11 cellular contexts compared by ENCODE assay signal in genomic region chr22:20207277-20208025, GRCh38. TPM values are rescaled to one million over a fixed set of nuclear protein-coding genes. Genes with fewer than 3 reads are reported as not detected.
DNase-seq lines count a peak whose midpoint lies in the region; ATAC-seq and TF ChIP-seq lines count a peak whose summit lies in the region.
"Had no signal": no experiment of that assay in that cellular context is flagged by ENCODE, and none has a peak within 500 bp of the region (broad histone marks: within the 10 kb centered on the region; RNA-seq: fewer than 3 reads in every experiment).

No MANE protein-coding gene starts in this region.

- no peak overlapping the region for H2BK5ac ChIP-seq in mesendoderm (ENCODE audit: low read length)

- H3K79me1 ChIP-seq in mesendoderm (ENCODE audit: low read length), result no peaks in the 10 kb centered on the region

- 77% methylated on average over 11 of the region's 11 CpGs for WGBS in hepatocyte (ENCODE audit: low lambda C conversion rate, missing lambda C conversion rate)
- WGBS in transverse colon (ENCODE audit: low coverage in 1 of 2), 2 donors, result 75% methylated on average over 9 of the region's 11 CpGs; no CpG with 5 or more reads in 1 of the 2 donors
- WGBS in tibial nerve, 2 donors, result 67 to 73% methylated on average over 10 of the region's 11 CpGs
- no CpG with 5 or more reads among the region's 11 CpGs for WGBS in mesendoderm (ENCODE audit: extremely low coverage, insufficient coverage, low lambda C conversion rate)

- H3K4me3 ChIP-seq in hepatocyte, result no peak overlapping the region
- H3K4me3 ChIP-seq in transverse colon, result peak overlapping the region in 3 of 4 donors; percentile 47 to 72 (median 55)
- H3K4me3 ChIP-seq in tibial nerve, result peak overlapping the region in 2 of 4 donors; percentile 40 to 59
- H3K4me3 ChIP-seq in mesendoderm (ENCODE audit: low read length), result no peak overlapping the region

- ATAC-seq in activated CD8-positive, alpha-beta T cell treated with anti-CD3 and anti-CD28 coated beads, Interleukin-2, amount 10 ng/mL, durations not matched to agents 7 days and 5 days, result no peak

- H3K79me2 ChIP-seq in hepatocyte, result no peaks in the 10 kb centered on the region
- H3K79me2 ChIP-seq in mesendoderm (ENCODE audit: control insufficient read depth, insufficient read depth, low read length), result no peaks in the 10 kb centered on the region

- H2AFZ ChIP-seq in hepatocyte, result no peak overlapping the region

- no peak overlapping the region for H3K9ac ChIP-seq in mesendoderm (ENCODE audit: low read length)

- no peak overlapping the region for H3K56ac ChIP-seq in mesendoderm (ENCODE audit: low read length)

- H3K9me3 Mint-ChIP-seq in activated naive CD4-positive, alpha-beta T cell treated with anti-CD3 and anti-CD28 coated beads, Interleukin-2, amount 50 U/mL, for 24 hours, result no peaks in the 10 kb centered on the region
- H3K9me3 Mint-ChIP-seq in activated CD8-positive, alpha-beta T cell treated with anti-CD3 and anti-CD28 coated beads, Interleukin-2, amount 10 ng/mL, durations not matched to agents 7 days and 5 days (ENCODE audit: insufficient read depth), result no peaks in the 10 kb centered on the region

- H3K36me3 Mint-ChIP-seq in activated naive CD4-positive, alpha-beta T cell treated with anti-CD3 and anti-CD28 coated beads, Interleukin-2, amount 50 U/mL, for 24 hours, result no peaks in the 10 kb centered on the region
- no peaks in the 10 kb centered on the region for H3K36me3 Mint-ChIP-seq in activated CD8-positive, alpha-beta T cell treated with anti-CD3 and anti-CD28 coated beads, Interleukin-2, amount 10 ng/mL, durations not matched to agents 7 days and 5 days (ENCODE audit: low read depth)

- peak overlapping the region; percentile 83 for H3K27ac ChIP-seq in hepatocyte
- peak overlapping the region in 3 of 4 donors; percentile 79 to 84 (median 81) for H3K27ac ChIP-seq in transverse colon
- peak overlapping the region in 2 of 4 donors; percentile 81 to 82 for H3K27ac ChIP-seq in tibial nerve
- no peak overlapping the region for H3K27ac ChIP-seq in mesendoderm (ENCODE audit: low read depth, low read length)
- H3K27ac ChIP-seq: neutrophil had no signal

- CTCF ChIA-PET in activated CD8-positive, alpha-beta T cell treated with anti-CD3 and anti-CD28 coated beads, Interleukin-2, amount 10 ng/mL, durations not matched to agents 7 days and 5 days (lab: Charles Lee), result interaction anchor here (1.6 to 3.0 kb wide), 2 partner anchors 31 to 50 kb away, joined by 5 to 16 read pairs; no protein-coding TSS in a partner anchor

- H3K4me1 ChIP-seq in hepatocyte (ENCODE audit: insufficient read depth), result peaks cover 53% of the 10 kb centered on the region
- peaks cover 9 to 34% (median 24%) of the 10 kb centered on the region in 4 donors for H3K4me1 ChIP-seq in transverse colon
- peaks cover 0 to 58% (median 31%) of the 10 kb centered on the region in 4 donors for H3K4me1 ChIP-seq in tibial nerve
- peaks cover 17% of the 10 kb centered on the region for H3K4me1 ChIP-seq in mesendoderm (ENCODE audit: control insufficient read depth, low read depth, low read length)

- H2BK120ac ChIP-seq in mesendoderm (ENCODE audit: low read depth, low read length), result no peak overlapping the region

- TF ChIP-seq EP300 in transverse colon (IDR thresholded peaks at IDR 0.05; ENCODE audit: low read depth) (no peak), tibial nerve (IDR thresholded peaks at IDR 0.05) (no peak)

- H3K23ac ChIP-seq in mesendoderm (ENCODE audit: low read length), result no peak overlapping the region

- no peaks in the 10 kb centered on the region for H3K27me3 Mint-ChIP-seq in activated naive CD4-positive, alpha-beta T cell treated with anti-CD3 and anti-CD28 coated beads, Interleukin-2, amount 50 U/mL, for 24 hours
- H3K27me3 Mint-ChIP-seq in activated CD8-positive, alpha-beta T cell treated with anti-CD3 and anti-CD28 coated beads, Interleukin-2, amount 10 ng/mL, durations not matched to agents 7 days and 5 days (ENCODE audit: low read depth), result no peaks in the 10 kb centered on the region

- H3K9me3 ChIP-seq in hepatocyte (ENCODE audit: low read depth) (no peaks in the 10 kb centered on the region), transverse colon (no peaks in the 10 kb centered on the region), tibial nerve (no peaks in the 10 kb centered on the region)
- H3K9me3 ChIP-seq: neutrophil had no signal

- no peak overlapping the region for H4K8ac ChIP-seq in mesendoderm (ENCODE audit: low read depth, low read length)

- H3K36me3 ChIP-seq in hepatocyte (replicated peaks; ENCODE audit: insufficient read depth, low read depth) (no peaks in the 10 kb centered on the region), transverse colon (no peaks in the 10 kb centered on the region), tibial nerve (no peaks in the 10 kb centered on the region), mesendoderm (ENCODE audit: control insufficient read depth, insufficient read depth, low read length) (no peaks in the 10 kb centered on the region)
- H3K36me3 ChIP-seq: neutrophil had no signal

- no peak overlapping the region for H3K18ac ChIP-seq in mesendoderm (ENCODE audit: low read length)

- peak overlapping the region; percentile 95 for H3K4me3 Mint-ChIP-seq in activated naive CD4-positive, alpha-beta T cell treated with anti-CD3 and anti-CD28 coated beads, Interleukin-2, amount 50 U/mL, for 24 hours
- peak overlapping the region; percentile 92 for H3K4me3 Mint-ChIP-seq in activated CD8-positive, alpha-beta T cell treated with anti-CD3 and anti-CD28 coated beads, Interleukin-2, amount 10 ng/mL, durations not matched to agents 7 days and 5 days

- DNase-seq in activated naive CD4-positive, alpha-beta T cell treated with anti-CD3 and anti-CD28 coated beads, Interleukin-2, amount 50 U/mL, for 16 hours, result no peak
- DNase-seq in activated CD8-positive, alpha-beta T cell treated with anti-CD3 and anti-CD28 coated beads, Interleukin-2, amount 10 ng/mL, durations not matched to agents 7 days and 5 days, result no peak
- DNase-seq in hepatocyte (ENCODE audit: low spot score) (no peak), transverse colon (no peak), tibial nerve (ENCODE audit: low spot score in 2 of 2) (no peak), mesendoderm (no peak)
- no peak for DNase-seq in stimulated activated CD4-positive, alpha-beta T cell treated with anti-CD3 and anti-CD28 coated beads, Interleukin-15, amount 100 ng/mL, for 24 hours
- DNase-seq: activated CD4-positive, alpha-beta T cell treated with anti-CD3 and anti-CD28 coated beads for 1 hour; NCI-H2171 had no signal

- intact Hi-C loops in transverse colon (cut with DNase I; ENCODE audit: low total_unique reads), result no loop called here

- no peak overlapping the region for H3K4ac ChIP-seq in mesendoderm (ENCODE audit: low read depth, low read length)

- no peak for TF ChIP-seq CTCF in hepatocyte (IDR thresholded peaks at IDR 0.05; ENCODE audit: poor library complexity)
- no peak for TF ChIP-seq CTCF in transverse colon (IDR thresholded peaks at IDR 0.05)
- TF ChIP-seq CTCF in tibial nerve (IDR thresholded peaks at IDR 0.05), result no peak

- H3K4me1 Mint-ChIP-seq in activated naive CD4-positive, alpha-beta T cell treated with anti-CD3 and anti-CD28 coated beads, Interleukin-2, amount 50 U/mL, for 24 hours, result peaks cover 29% of the 10 kb centered on the region
- peaks cover 20% of the 10 kb centered on the region for H3K4me1 Mint-ChIP-seq in activated CD8-positive, alpha-beta T cell treated with anti-CD3 and anti-CD28 coated beads, Interleukin-2, amount 10 ng/mL, durations not matched to agents 7 days and 5 days (ENCODE audit: low read depth)

- in situ Hi-C loops in transverse colon (cut with MboI; ENCODE audit: low pct_ligation_motif_present in 1 of 4, low pct_unique_long_range_greater_than_20kb in 1 of 4, low sequenced_read_pairs in 3 of 4), result no loop called here

- no peak overlapping the region for H4K5ac ChIP-seq in mesendoderm (ENCODE audit: low read length)

- no peaks in the 10 kb centered on the region for H3K9me2 ChIP-seq in hepatocyte (replicated peaks; ENCODE audit: insufficient read depth)

- H3K4me2 ChIP-seq in hepatocyte, result peak overlapping the region; percentile 83
- no peak overlapping the region for H3K4me2 ChIP-seq in mesendoderm (ENCODE audit: low read length)

- H3K27ac Mint-ChIP-seq in activated naive CD4-positive, alpha-beta T cell treated with anti-CD3 and anti-CD28 coated beads, Interleukin-2, amount 50 U/mL, for 24 hours, result peak overlapping the region; percentile 92
- H3K27ac Mint-ChIP-seq in activated CD8-positive, alpha-beta T cell treated with anti-CD3 and anti-CD28 coated beads, Interleukin-2, amount 10 ng/mL, durations not matched to agents 7 days and 5 days, result peak overlapping the region; percentile 93

- H4K20me1 ChIP-seq in hepatocyte (ENCODE audit: insufficient read depth, poor library complexity, severe bottlenecking), result no peaks in the 10 kb centered on the region

- H2BK15ac ChIP-seq in mesendoderm (replicated peaks; ENCODE audit: low read depth), result no peak overlapping the region

- TF ChIP-seq POLR2A in transverse colon (IDR thresholded peaks at IDR 0.05) (no peak), tibial nerve (IDR thresholded peaks at IDR 0.05) (no peak)

- H2AK5ac ChIP-seq in mesendoderm (ENCODE audit: low read length), result no peak overlapping the region

- no peaks in the 10 kb centered on the region for H3K27me3 ChIP-seq in hepatocyte
- no peaks in the 10 kb centered on the region for H3K27me3 ChIP-seq in transverse colon
- H3K27me3 ChIP-seq in tibial nerve, result peaks cover 0 to 5% of the 10 kb centered on the region in 2 donors
- no peaks in the 10 kb centered on the region for H3K27me3 ChIP-seq in mesendoderm (ENCODE audit: insufficient read depth, low read length, poor library complexity)
- H3K27me3 ChIP-seq: neutrophil had no signal

- POLR2A ChIA-PET in activated CD8-positive, alpha-beta T cell treated with anti-CD3 and anti-CD28 coated beads, Interleukin-2, amount 10 ng/mL, durations not matched to agents 7 days and 5 days (lab: Charles Lee), result interaction anchor here (1.1 kb wide), 1 partner anchor 32 kb away, joined by 4 read pairs; no protein-coding TSS in a partner anchor

RNA-seq across cellular contexts. Expression of gene CCDC188, which starts 56.6 kb away (rescaled TPM):
- not detected for total RNA-seq in activated CD8-positive, alpha-beta T cell treated with anti-CD3 and anti-CD28 coated beads, Interleukin-2, amount 10 ng/mL, durations not matched to agents 7 days and 5 days
- total RNA-seq in hepatocyte (not detected in 2 replicates), transverse colon (under 1 TPM in 1 of 4 donors, not detected in 3; 0.41 TPM), tibial nerve (10 to 100 TPM in 1 of 4 donors, 1 to 10 TPM in 3; 1.5 to 12.4 (median 6.6) TPM)
- not detected in 2 replicates for polyA plus RNA-seq in hepatocyte
- polyA plus RNA-seq in mesendoderm (2013, experiment 1 of 2), result not detected
- polyA plus RNA-seq in mesendoderm (2013, experiment 2 of 2), result not detected

Comparison
In these comparisons a context has a peak if more than half of its experiments do, and no peak if none do; other contexts are left out.
1. H3K4me3 ChIP-seq: peak in transverse colon (3 of 4); none in hepatocyte (single experiment) and mesendoderm (single experiment).